In the genomic region with DNA sequence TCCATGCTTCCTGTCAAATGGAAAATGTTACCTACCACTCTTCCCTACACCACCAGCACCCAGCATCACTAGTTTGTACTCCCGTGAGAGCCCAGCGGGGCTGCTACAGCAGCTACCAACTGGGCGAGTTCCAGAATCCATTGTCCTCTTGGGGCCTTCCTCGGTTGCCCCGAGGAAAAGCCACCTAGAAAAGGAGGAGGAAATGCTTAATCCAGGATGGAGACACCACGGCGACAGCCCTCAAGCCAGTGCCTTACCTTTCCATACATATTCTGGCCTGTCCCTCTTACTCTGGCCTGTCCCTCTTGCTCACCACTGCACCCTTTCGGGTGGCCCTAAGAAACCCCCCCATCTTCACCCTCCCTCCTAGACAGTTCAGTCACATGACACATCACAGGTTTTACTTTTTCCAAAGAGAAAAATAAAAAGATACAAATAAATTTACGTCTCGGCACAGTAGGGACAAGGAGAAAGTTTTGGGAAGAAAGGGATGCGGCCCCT, we compare ENCODE assay signal across 8 cellular contexts. TPM values are rescaled to one million over a fixed set of nuclear protein-coding genes. Genes with fewer than 3 reads are reported as not detected.
DNase-seq lines count a peak whose midpoint lies in the region; ATAC-seq and TF ChIP-seq lines count a peak whose summit lies in the region.

No MANE protein-coding gene starts in this region.

- ATAC-seq in GM21529 (IDR thresholded peaks at IDR 0.05; ENCODE audit: unreplicated experiment): peak; percentile 29

- TF ChIP-seq CTCF in Caco-2 (IDR thresholded peaks at IDR 0.05; ENCODE audit: insufficient read depth in 1 of 2, low read depth in 1 of 2, low read length in 1 of 2, severe bottlenecking in 1 of 2, unreplicated experiment in 1 of 2): no peak
- TF ChIP-seq CTCF in hepatocyte (IDR thresholded peaks at IDR 0.05; ENCODE audit: poor library complexity): peak; percentile 8
- TF ChIP-seq CTCF in prostate gland (IDR thresholded peaks at IDR 0.05): no peak

- H4K20me1 ChIP-seq in hepatocyte (ENCODE audit: insufficient read depth, poor library complexity, severe bottlenecking): no peaks in the 10 kb centered on the region

- peak overlapping the region; percentile 84 for H2AFZ ChIP-seq in hepatocyte

- DNase-seq in Caco-2 (peak; percentile 41 to 43), NCI-H345 (lab: John Stamatoyannopoulos, UW) (peak; percentile 78), hepatocyte (ENCODE audit: low spot score) (peak; percentile 56), prostate gland (ENCODE audit: low spot score) (peak; percentile 10), activated gamma-delta T cell (lab: John Stamatoyannopoulos, UW) (no peak), GOT3 (lab: John Stamatoyannopoulos, UW) (no peak)

- H3K27ac Mint-ChIP-seq in Caco-2 (ENCODE audit: unreplicated experiment): peak overlapping the region; percentile 84

- no peaks in the 10 kb centered on the region for H3K9me3 Mint-ChIP-seq in Caco-2 (ENCODE audit: unreplicated experiment)

- 2% methylated on average over 11 of the region's 11 CpGs for WGBS in hepatocyte (ENCODE audit: low lambda C conversion rate, missing lambda C conversion rate)
- 1% methylated on average over 11 of the region's 11 CpGs for WGBS in prostate gland

- H3K9me3 ChIP-seq in Caco-2 (no peaks in the 10 kb centered on the region), hepatocyte (ENCODE audit: low read depth) (no peaks in the 10 kb centered on the region), prostate gland (no peaks in the 10 kb centered on the region)

- H3K27me3 ChIP-seq in Caco-2 (replicated peaks; ENCODE audit: control insufficient read depth, insufficient read depth, low read length) (no peaks in the 10 kb centered on the region), hepatocyte (no peaks in the 10 kb centered on the region), prostate gland (replicated peaks; ENCODE audit: insufficient read depth) (no peaks in the 10 kb centered on the region)

- no peaks in the 10 kb centered on the region for H3K9me2 ChIP-seq in hepatocyte (replicated peaks; ENCODE audit: insufficient read depth)

- TF ChIP-seq POLR2A in prostate gland (IDR thresholded peaks at IDR 0.05): no peak

- peaks cover 38% of the 10 kb centered on the region for H3K79me2 ChIP-seq in hepatocyte

- H3K4me3 ChIP-seq in Caco-2 (ENCODE audit: low read depth, low read length) (peak overlapping the region; percentile 57), hepatocyte (peak overlapping the region; percentile 80), prostate gland (peak overlapping the region; percentile 61 to 85)

- 0 out of 2 replicates have a peak, but pooled peaks cover 7% of the 10 kb centered on the region for H3K4me1 ChIP-seq in Caco-2
- H3K4me1 ChIP-seq in hepatocyte (ENCODE audit: insufficient read depth): peaks cover 7% of the 10 kb centered on the region
- H3K4me1 ChIP-seq in prostate gland (replicated peaks): no peaks in the 10 kb centered on the region

- CTCF ChIA-PET in Caco-2 (lab: Charles Lee): interaction anchor here (0.7 kb wide), 1 partner anchor 79 kb away, joined by 3 read pairs; no protein-coding TSS in a partner anchor

- POLR2A ChIA-PET in Caco-2 (lab: Charles Lee): no interaction called here

- intact Hi-C loops in Caco-2 (cut with micrococcal nuclease; ENCODE audit: unreplicated experiment) (loop anchor here (10.0 kb wide), 1 partner anchor 56 kb away; the partner anchor contains the start of genes GON4L and SYT11), prostate gland (cut with DNase I) (loop anchor here (5.0 to 10.0 kb wide), 2 partner anchors 53 to 156 kb away; partner anchors contain the start of genes GON4L and SYT11)

- H3K27me3 Mint-ChIP-seq in Caco-2 (ENCODE audit: insufficient read depth, unreplicated experiment): no peaks in the 10 kb centered on the region

- H3K36me3 Mint-ChIP-seq in Caco-2 (ENCODE audit: insufficient read depth, unreplicated experiment): peaks cover 75% of the 10 kb centered on the region

- H3K4me1 Mint-ChIP-seq in Caco-2 (ENCODE audit: low read depth, unreplicated experiment): peaks cover 15% of the 10 kb centered on the region

- H3K27ac ChIP-seq in angular gyrus (ENCODE audit: low read depth, low read length) (peak overlapping the region; percentile 79), hepatocyte (peak overlapping the region; percentile 95), prostate gland (peak overlapping the region; percentile 89 to 93)

- no TSS peak for BruUV-seq in Caco-2 (replicated peaks; lab: Mats Ljungman, UMichigan)

- H3K36me3 ChIP-seq in Caco-2 (ENCODE audit: control insufficient read depth, insufficient read depth, low read length) (peaks cover 6% of the 10 kb centered on the region; the same call in 1 of the 2 replicates), hepatocyte (replicated peaks; ENCODE audit: insufficient read depth, low read depth) (no peaks in the 10 kb centered on the region), prostate gland (peaks cover 6 to 9% of the 10 kb centered on the region in 2 donors)

- peak overlapping the region; percentile 89 for H3K4me3 Mint-ChIP-seq in Caco-2 (ENCODE audit: unreplicated experiment)

- H3K4me2 ChIP-seq in hepatocyte: peak overlapping the region; percentile 82

RNA-seq across cellular contexts. Expression of gene RIT1, which starts 0.5 kb away (rescaled TPM):
- total RNA-seq in Caco-2 (2022) (21.9 and 23.0 TPM in 2 replicates), hepatocyte (23.8 and 33.5 TPM in 2 replicates), prostate gland (10 to 100 TPM; 20.8 to 21.8 TPM)
- 17.6 and 21.9 TPM in 2 replicates for polyA plus RNA-seq in hepatocyte

RNA-seq across cellular contexts. Expression of gene KHDC4, which starts 23.5 kb away (rescaled TPM):
- total RNA-seq in Caco-2 (2022): 68.5 and 72.9 TPM in 2 replicates
- total RNA-seq in hepatocyte: 33.2 and 40.3 TPM in 2 replicates
- 15.7 and 28.0 TPM in 2 replicates for polyA plus RNA-seq in hepatocyte
- total RNA-seq in prostate gland: 10 to 100 TPM; 49.8 to 66.1 TPM

RNA-seq across cellular contexts. Expression of gene RXFP4, which starts 30.8 kb away (rescaled TPM):
- not detected in 2 replicates for total RNA-seq in Caco-2 (2022)
- total RNA-seq in hepatocyte: 0.83 TPM in 1 of 2 replicates, not detected in the other
- not detected in 2 replicates for polyA plus RNA-seq in hepatocyte
- not detected for total RNA-seq in prostate gland

RNA-seq across cellular contexts. Expression of gene SYT11, which starts 51.3 kb away (rescaled TPM):
- total RNA-seq in Caco-2 (2022) (0.05 TPM in 1 of 2 replicates, not detected in the other), hepatocyte (1.3 and 2.0 TPM in 2 replicates), prostate gland (10 to 100 TPM in 1 of 2 donors, 1 to 10 TPM in 1; 3.6 to 28.0 TPM)
- 0.39 and 0.71 TPM in 2 replicates for polyA plus RNA-seq in hepatocyte

RNA-seq across cellular contexts. Expression of gene GON4L, which starts 53.7 kb away (rescaled TPM):
- total RNA-seq in Caco-2 (2022) (43.7 and 47.3 TPM in 2 replicates), hepatocyte (17.2 and 20.8 TPM in 2 replicates), prostate gland (10 to 100 TPM; 24.9 to 57.4 TPM)
- 33.3 and 40.8 TPM in 2 replicates for polyA plus RNA-seq in hepatocyte

Comparison
In these comparisons a context has a peak if more than half of its experiments do, and no peak if none do; other contexts are left out.
1. DNase-seq: peak in Caco-2 (2 of 2), NCI-H345 (single experiment), hepatocyte (single experiment) and prostate gland (single experiment); none in activated gamma-delta T cell (single experiment) and GOT3 (single experiment).
2. Peak in every context shown above with its lines, with median percentiles within 50 percentile points of each other: H3K4me3 ChIP-seq and H3K27ac ChIP-seq.